ENCODE assay signal across 8 cellular contexts in genomic region chr1:167442142-167442848, GRCh38.
A peak's percentile ranks its signal among the peaks of the same experiment; 100 is the strongest.
DNase-seq lines count a peak whose midpoint lies in the region; ATAC-seq and TF ChIP-seq lines count a peak whose summit lies in the region.

No MANE protein-coding gene starts in this region.

- no peak overlapping the region for H3K27ac ChIP-seq in dorsolateral prefrontal cortex

- peaks cover 71% of the 10 kb centered on the region for H3K4me1 Mint-ChIP-seq in activated CD4-positive, alpha-beta memory T cell treated with anti-CD3 and anti-CD28 coated beads for 36 hours (ENCODE audit: low read depth)
- H3K4me1 Mint-ChIP-seq in memory B cell, result peaks cover 34% of the 10 kb centered on the region

- CTCF ChIA-PET in activated CD4-positive, alpha-beta memory T cell treated with anti-CD3 and anti-CD28 coated beads for 36 hours (lab: Charles Lee), result interaction anchor here (0.7 to 7.7 kb wide), 12 partner anchors 9 to 312 kb away, joined by 3 to 62 read pairs (median 6); partner anchors contain the start of gene CD247

- peaks cover 24% of the 10 kb centered on the region for H3K36me3 Mint-ChIP-seq in activated CD4-positive, alpha-beta memory T cell treated with anti-CD3 and anti-CD28 coated beads for 36 hours
- H3K36me3 Mint-ChIP-seq in memory B cell, result no peaks in the 10 kb centered on the region

- H3K9me3 Mint-ChIP-seq in activated CD4-positive, alpha-beta memory T cell treated with anti-CD3 and anti-CD28 coated beads for 36 hours, result no peaks in the 10 kb centered on the region
- H3K9me3 Mint-ChIP-seq in memory B cell, result no peaks in the 10 kb centered on the region

- H3K4me3 ChIP-seq in dorsolateral prefrontal cortex, result no peak overlapping the region

- DNase-seq in CD1c-positive myeloid dendritic cell (ENCODE audit: extremely low spot score) (peak; percentile 86), NCI-H748 treated with DMSO at 0.1 percent for 48 hours (lab: John Stamatoyannopoulos, UW) (peak; percentile 61), dorsolateral prefrontal cortex (peak; percentile 66 to 86 (median 76)), memory B cell (ENCODE audit: low spot score in 2 of 2) (peak; percentile 85)
- DNase-seq in activated CD4-positive, alpha-beta memory T cell treated with anti-CD3 and anti-CD28 coated beads for 36 hours, result peak; percentile 91
- peak; percentile 53 for DNase-seq in stimulated activated CD8-positive, alpha-beta memory T cell treated with anti-CD3 and anti-CD28 coated beads, Interleukin-15, amount 100 ng/mL, for 24 hours (ENCODE audit: low read depth)

- H3K27me3 ChIP-seq in dorsolateral prefrontal cortex, result peaks cover 0 to 2% (median 0%) of the 10 kb centered on the region in 45 donors

- intact Hi-C loops in activated CD4-positive, alpha-beta memory T cell treated with anti-CD3 and anti-CD28 coated beads for 36 hours (cut with micrococcal nuclease), result loop anchor here (1.0 to 2.0 kb wide), 4 partner anchors 41 to 220 kb away; no protein-coding TSS in a partner anchor
- intact Hi-C loops in dorsolateral prefrontal cortex (cut with DNase I), result loop anchor here (1.0 to 10.0 kb wide), 7 partner anchors 91 to 537 kb away; partner anchors contain the start of gene POU2F1 (in 1 of the 2)

- peak; percentile 81 for ATAC-seq in GM19328 (IDR thresholded peaks at IDR 0.05; ENCODE audit: unreplicated experiment)
- ATAC-seq in HG03442 (IDR thresholded peaks at IDR 0.05; ENCODE audit: unreplicated experiment), result peak; percentile 86
- ATAC-seq in memory B cell (ENCODE audit: low read depth), result peak; percentile 91

- H3K27me3 Mint-ChIP-seq in activated CD4-positive, alpha-beta memory T cell treated with anti-CD3 and anti-CD28 coated beads for 36 hours, result no peaks in the 10 kb centered on the region
- no peaks in the 10 kb centered on the region for H3K27me3 Mint-ChIP-seq in memory B cell

- peak; percentile 48 to 93 (median 84) for TF ChIP-seq CTCF in dorsolateral prefrontal cortex (IDR thresholded peaks at IDR 0.05 in 54 of 56, conservative IDR thresholded peaks at IDR 0.05 in 2 of 56; ENCODE audit: low read depth in 1 of 56, partially characterized antibody in 56 of 56)

- POLR2A ChIA-PET in activated CD4-positive, alpha-beta memory T cell treated with anti-CD3 and anti-CD28 coated beads for 36 hours (lab: Charles Lee), result no interaction called here

- peak overlapping the region; percentile 64 for H3K27ac Mint-ChIP-seq in activated CD4-positive, alpha-beta memory T cell treated with anti-CD3 and anti-CD28 coated beads for 36 hours
- no peak overlapping the region for H3K27ac Mint-ChIP-seq in memory B cell

- H3K4me3 Mint-ChIP-seq in activated CD4-positive, alpha-beta memory T cell treated with anti-CD3 and anti-CD28 coated beads for 36 hours, result no peak overlapping the region
- no peak overlapping the region for H3K4me3 Mint-ChIP-seq in memory B cell
